ENCODE assay signal across 8 cellular contexts in the genomic region with DNA sequence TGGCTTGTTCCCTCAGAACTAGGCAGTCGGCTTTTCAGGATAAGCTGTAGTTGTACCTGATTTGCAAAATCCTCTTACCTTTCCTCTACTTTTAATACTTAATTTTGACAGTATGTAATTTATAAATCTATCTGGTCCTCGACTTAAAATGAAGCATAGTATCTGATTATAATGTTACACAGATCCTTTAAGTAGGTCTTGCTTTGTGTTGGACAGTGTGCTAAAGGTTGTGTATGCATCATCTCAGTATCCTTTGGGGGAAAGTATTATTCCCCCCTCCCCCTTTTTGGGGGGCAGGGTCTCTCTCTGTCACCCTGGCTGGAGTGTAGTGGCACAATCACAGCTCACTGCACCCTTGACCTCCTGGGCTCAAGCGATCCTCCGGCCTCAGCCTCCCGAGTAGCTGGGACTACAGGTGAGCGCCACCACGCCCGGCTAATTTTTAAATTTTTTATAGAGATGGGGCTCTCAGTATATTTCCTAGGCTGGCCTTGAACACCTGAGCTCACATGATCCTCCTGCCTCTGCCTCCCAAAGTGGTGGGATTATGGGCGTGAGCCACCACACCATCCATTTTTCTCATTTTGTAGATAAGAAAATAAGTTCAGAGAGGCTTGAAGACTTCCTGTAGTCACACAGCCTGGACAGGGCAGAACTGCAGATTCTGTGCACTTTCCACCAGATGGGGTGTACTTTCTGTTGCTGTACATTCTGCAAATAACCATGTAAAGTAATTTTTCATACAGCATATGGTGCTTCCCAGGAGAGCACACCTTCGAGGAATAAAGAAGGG. TPM values are rescaled to one million over a fixed set of nuclear protein-coding genes. Genes with fewer than 3 reads are reported as not detected.
A peak's percentile ranks its signal among the peaks of the same experiment; 100 is the strongest.
DNase-seq lines count a peak whose midpoint lies in the region; ATAC-seq and TF ChIP-seq lines count a peak whose summit lies in the region.

No MANE protein-coding gene starts in this region.

- H3K36me3 ChIP-seq in Panc1 (ENCODE audit: control insufficient read depth, insufficient read depth, low read length), result no peaks in the 10 kb centered on the region; the same call in 1 of the 2 replicates
- H3K36me3 ChIP-seq in fibroblast of lung (ENCODE audit: control insufficient read depth, insufficient read depth, low read length), result no peaks in the 10 kb centered on the region
- no peaks in the 10 kb centered on the region for H3K36me3 ChIP-seq in skeletal muscle tissue (ENCODE audit: control insufficient read depth in 3 of 3, insufficient read depth in 3 of 3, low read length in 3 of 3)

- POLR2A ChIA-PET in Panc1 (lab: Charles Lee), result no interaction called here

- H3K9me3 ChIP-seq in Panc1 (ENCODE audit: control insufficient read depth, insufficient read depth, low read depth, low read length), result no peaks in the 10 kb centered on the region
- H3K9me3 ChIP-seq in fibroblast of lung (ENCODE audit: control insufficient read depth, insufficient read depth, low read depth, low read length), result no peaks in the 10 kb centered on the region
- H3K9me3 ChIP-seq in skeletal muscle tissue (ENCODE audit: control insufficient read depth in 3 of 3, low read length in 3 of 3), result no peaks in the 10 kb centered on the region

- TF ChIP-seq CTCF in Panc1 (IDR thresholded peaks at IDR 0.05) (no peak), fibroblast of lung (conservative IDR thresholded peaks at IDR 0.05 in 1 of 2, IDR thresholded peaks at IDR 0.05 in 1 of 2; ENCODE audit: low read depth in 1 of 2, low read length in 2 of 2) (no peak), GM10266 (IDR thresholded peaks at IDR 0.05; ENCODE audit: control insufficient read depth, insufficient read depth, low read depth, missing control alignments) (no peak), foreskin keratinocyte (conservative IDR thresholded peaks at IDR 0.05) (no peak)

- H3K9ac ChIP-seq in fibroblast of lung (ENCODE audit: insufficient read depth, low read length) (no peak overlapping the region), skeletal muscle tissue (ENCODE audit: low read depth in 1 of 3, low read length in 3 of 3) (peak overlapping the region; percentile 7 to 94 (median 92))

- no TSS peak for BruUV-seq in Panc1 (replicated peaks; lab: Mats Ljungman, UMichigan)

- no peaks in the 10 kb centered on the region for H4K20me1 ChIP-seq in fibroblast of lung (ENCODE audit: control insufficient read depth, extremely low read depth, insufficient read depth, low read length)

- H2AFZ ChIP-seq in fibroblast of lung (ENCODE audit: low read length), result peak overlapping the region; percentile 18

- no peaks in the 10 kb centered on the region for H3K27me3 ChIP-seq in Panc1 (ENCODE audit: control insufficient read depth, insufficient read depth, low read length)
- H3K27me3 ChIP-seq in fibroblast of lung (ENCODE audit: control insufficient read depth, insufficient read depth, low read length), result no peaks in the 10 kb centered on the region
- no peaks in the 10 kb centered on the region for H3K27me3 ChIP-seq in skeletal muscle tissue (ENCODE audit: control insufficient read depth in 3 of 3, insufficient read depth in 3 of 3, low read length in 3 of 3)
- no peaks in the 10 kb centered on the region for H3K27me3 ChIP-seq in foreskin keratinocyte

- peak overlapping the region; percentile 75 for H3K27ac ChIP-seq in Panc1 (ENCODE audit: low read length)
- no peak overlapping the region for H3K27ac ChIP-seq in fibroblast of lung (ENCODE audit: insufficient read depth, low read length)
- peak overlapping the region; percentile 92 for H3K27ac ChIP-seq in skeletal muscle tissue (ENCODE audit: low read depth, low read length)
- H3K27ac ChIP-seq in foreskin keratinocyte, result no peak overlapping the region

- H3K4me3 ChIP-seq in Panc1 (ENCODE audit: low read depth in 2 of 2, low read length in 2 of 2) (peak overlapping the region; percentile 56 to 94), fibroblast of lung (replicated peaks in 1 of 4; ENCODE audit: control extremely low read depth in 1 of 4, insufficient read depth in 1 of 4, low read depth in 3 of 4, low read length in 4 of 4) (peak overlapping the region; percentile 12 to 46 (median 32)), skeletal muscle tissue (ENCODE audit: low read length in 3 of 3) (peak overlapping the region; percentile 37 to 97 (median 62))

- intact Hi-C loops in Panc1 (cut with micrococcal nuclease; ENCODE audit: unreplicated experiment), result no loop called here

- ATAC-seq in GM18861 (IDR thresholded peaks at IDR 0.05; ENCODE audit: unreplicated experiment), result peak; percentile 8
- no peak; the same call in 1 of the 2 replicates for ATAC-seq in Panc1
- no peak for ATAC-seq in foreskin keratinocyte

- peak overlapping the region; percentile 65 for H3K4me2 ChIP-seq in fibroblast of lung (ENCODE audit: extremely low read depth, insufficient read depth, low read length)

- DNase-seq in Panc1 (ENCODE audit: low read depth, low spot score) (no peak), fibroblast of lung (ENCODE audit: low read depth in 2 of 2) (no peak), GM10266 (ENCODE audit: extremely low spot score) (no peak), COR-L47 (lab: John Stamatoyannopoulos, UW) (no peak), HuH-7.5 (ENCODE audit: low spot score) (no peak), foreskin keratinocyte (no peak)

- peaks cover 36% of the 10 kb centered on the region for H3K79me2 ChIP-seq in fibroblast of lung (ENCODE audit: control insufficient read depth, insufficient read depth, low read length)

- in situ Hi-C loops in Panc1 (cut with HindIII; ENCODE audit: low pct_unique_long_range_greater_than_20kb, low sequenced_read_pairs), result no loop called here

- CTCF ChIA-PET in Panc1 (lab: Charles Lee), result interaction anchor here (0.6 to 0.7 kb wide), 2 partner anchors 10 to 140 kb away, joined by 3 to 17 read pairs; no protein-coding TSS in a partner anchor

- H3K4me1 ChIP-seq in Panc1 (ENCODE audit: control insufficient read depth, insufficient read depth, low read length), result peaks cover 18% of the 10 kb centered on the region
- H3K4me1 ChIP-seq in fibroblast of lung (ENCODE audit: control insufficient read depth, extremely low read depth, insufficient read depth, low read length), result no peaks in the 10 kb centered on the region
- H3K4me1 ChIP-seq in skeletal muscle tissue (ENCODE audit: control insufficient read depth in 3 of 3, insufficient read depth in 3 of 3, low read length in 3 of 3), result peaks cover 8 to 16% (median 9%) of the 10 kb centered on the region in 3 donors
- H3K4me1 ChIP-seq in foreskin keratinocyte, result peaks cover 14% of the 10 kb centered on the region

RNA-seq across cellular contexts. Expression of gene STX6, which starts 0.8 kb away (rescaled TPM):
- total RNA-seq in Panc1 (2021; ENCODE audit: unreplicated experiment) (20.0 TPM), fibroblast of lung (31.3 and 37.2 TPM in 2 replicates), skeletal muscle tissue (27.1 TPM), foreskin keratinocyte (31.6 and 34.8 TPM in 2 replicates)
- 14.9 TPM for polyA plus RNA-seq in Panc1 (2012; ENCODE audit: insufficient read length)
- polyA plus RNA-seq in fibroblast of lung (19.6 and 20.4 TPM in 2 replicates), foreskin keratinocyte (12.9 and 16.3 TPM in 2 replicates)
- polyA plus RNA-seq in fibroblast of lung (2012), result 17.8 and 18.6 TPM in 2 replicates
- polyA minus RNA-seq in fibroblast of lung (ENCODE audit: low replicate concordance), result 21.8 and 25.1 TPM in 2 replicates

RNA-seq across cellular contexts. Expression of gene MR1, which starts 10.3 kb away (rescaled TPM):
- 3.9 TPM for total RNA-seq in Panc1 (2021; ENCODE audit: unreplicated experiment)
- 2.2 TPM for polyA plus RNA-seq in Panc1 (2012; ENCODE audit: insufficient read length)
- 14.9 and 42.1 TPM in 2 replicates for total RNA-seq in fibroblast of lung
- 35.3 and 41.6 TPM in 2 replicates for polyA plus RNA-seq in fibroblast of lung
- polyA plus RNA-seq in fibroblast of lung (2012), result 23.4 and 27.6 TPM in 2 replicates
- 15.7 and 24.7 TPM in 2 replicates for polyA minus RNA-seq in fibroblast of lung (ENCODE audit: low replicate concordance)
- 2.6 TPM for total RNA-seq in skeletal muscle tissue
- 14.9 and 18.9 TPM in 2 replicates for total RNA-seq in foreskin keratinocyte
- 9.5 and 9.7 TPM in 2 replicates for polyA plus RNA-seq in foreskin keratinocyte

Comparison
In these comparisons a context has a peak if more than half of its experiments do, and no peak if none do; other contexts are left out.
1. H3K27ac ChIP-seq: peak in Panc1 (single experiment) and skeletal muscle tissue (single experiment); none in fibroblast of lung (single experiment) and foreskin keratinocyte (single experiment).
2. Peak in every context shown above with its lines, with median percentiles within 50 percentile points of each other: H3K4me3 ChIP-seq.